In the genomic region with DNA sequence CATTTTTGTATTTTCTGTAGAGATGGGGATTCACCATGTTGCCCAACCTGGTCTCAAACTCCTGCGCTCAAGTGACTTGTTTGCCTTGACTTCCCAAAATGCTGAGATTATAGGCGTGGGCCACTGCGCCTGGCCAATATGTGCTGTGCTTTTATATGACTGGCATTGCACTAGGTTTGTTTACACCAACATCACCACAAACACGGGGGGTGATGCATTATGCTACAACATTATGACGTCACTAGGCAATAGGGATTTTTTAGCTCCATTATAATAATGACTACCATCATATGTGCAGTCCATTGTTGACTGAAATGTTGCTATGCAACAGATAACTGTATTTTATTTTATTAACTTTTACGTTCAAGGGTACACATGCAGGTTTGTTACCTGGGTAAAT, we compare ENCODE assay signal across 23 cellular contexts.
"Had no signal": no experiment of that assay in that cellular context is flagged by ENCODE, and none has a peak within 500 bp of the region (broad histone marks: within the 10 kb centered on the region; RNA-seq: fewer than 3 reads in every experiment).

No MANE protein-coding gene starts in this region.

- FAIRE-seq: colon, kidney had no signal

- ATAC-seq: foreskin keratinocyte; gastroesophageal sphincter; heart left ventricle; left lobe of liver; mucosa of descending colon; natural killer cell treated with Interleukin-12 subunit alpha and Interleukin-12 subunit beta and Interleukin-15 and Interleukin-18, amount 100 ng/mL, for 72 hours; stimulated activated naive B cell treated with anti-CD40 and anti-IgM and Interleukin-4, amounts not matched to agents 10 μg/mL and 1 μg/mL and 100 μg/mL, for 72 hours; upper lobe of right lung had no signal

- DNase-seq: effector CD8-positive, alpha-beta T cell; endodermal cell; foreskin keratinocyte; heart left ventricle; kidney; mesenchymal stem cell; mucosa of descending colon; naive B cell; sigmoid colon; stimulated activated CD4-positive, alpha-beta T cell treated with anti-CD3 and anti-CD28 coated beads, Interleukin-4, amount 100 ng/mL, for 4 hours; stimulated activated naive B cell treated with anti-CD40 and anti-IgM and Interleukin-4, amounts not matched to agents 10 μg/mL and 1 μg/mL and 100 μg/mL, for 72 hours; upper lobe of right lung had no signal

- H2AFZ ChIP-seq: hepatocyte had no signal

- H3K4me3 ChIP-seq: esophagus muscularis mucosa, gastroesophageal sphincter, heart left ventricle, hepatocyte, mucosa of descending colon, prostate gland, right atrium auricular region, sigmoid colon, thoracic aorta, tibial nerve, upper lobe of right lung had no signal

- H3K4me1 ChIP-seq: foreskin keratinocyte, prostate gland, sigmoid colon had no signal

- H3K4me2 ChIP-seq: hepatocyte had no signal

- H3K9me3 ChIP-seq: esophagus muscularis mucosa, gastroesophageal sphincter, heart left ventricle, mucosa of descending colon, prostate gland, right atrium auricular region, sigmoid colon, thoracic aorta, tibial nerve, upper lobe of right lung had no signal

- H3K27ac ChIP-seq: epithelial cell of prostate, esophagus muscularis mucosa, foreskin keratinocyte, gastroesophageal sphincter, hepatocyte, prostate gland, right atrium auricular region, sigmoid colon, thoracic aorta, tibial nerve, upper lobe of right lung had no signal

- H3K79me2 ChIP-seq: hepatocyte had no signal

- H3K27me3 ChIP-seq: esophagus muscularis mucosa, foreskin keratinocyte, gastroesophageal sphincter, heart left ventricle, hepatocyte, right atrium auricular region, sigmoid colon, tibial nerve, upper lobe of right lung had no signal

- H3K36me3 ChIP-seq: prostate gland had no signal
